12 cellular contexts compared by ENCODE assay signal in genomic region chr2:134319581-134320246, GRCh38.
DNase-seq lines count a peak whose midpoint lies in the region; ATAC-seq and TF ChIP-seq lines count a peak whose summit lies in the region.
"Had no signal": no experiment of that assay in that cellular context is flagged by ENCODE, and none has a peak within 500 bp of the region (broad histone marks: within the 10 kb centered on the region; RNA-seq: fewer than 3 reads in every experiment).

No MANE protein-coding gene starts in this region.

- H3K27ac Mint-ChIP-seq in activated CD8-positive, alpha-beta memory T cell treated with anti-CD3 and anti-CD28 coated beads, Interleukin-2, amount 10 ng/mL, durations not matched to agents 7 days and 5 days = peak overlapping the region; percentile 56
- H3K27ac Mint-ChIP-seq in T-helper 17 cell (peak overlapping the region; percentile 98), mesothelial cell of epicardium (no peak overlapping the region)
- H3K27ac Mint-ChIP-seq in naive thymus-derived CD8-positive, alpha-beta T cell = peak overlapping the region in 9 of 10 donors; percentile 17 to 90 (median 64)

- no peak overlapping the region for H3K4me3 Mint-ChIP-seq in activated CD8-positive, alpha-beta memory T cell treated with anti-CD3 and anti-CD28 coated beads, Interleukin-2, amount 10 ng/mL, durations not matched to agents 7 days and 5 days
- H3K4me3 Mint-ChIP-seq in T-helper 17 cell (peak overlapping the region; percentile 74), mesothelial cell of epicardium (no peak overlapping the region)
- H3K4me3 Mint-ChIP-seq in naive thymus-derived CD8-positive, alpha-beta T cell = peak overlapping the region in 9 of 10 donors; percentile 26 to 74 (median 51)

- H3K9ac ChIP-seq in HUES48 (ENCODE audit: low read depth, low read length) = no peak overlapping the region

- H3K27me3 ChIP-seq in HUES48 (ENCODE audit: control insufficient read depth, insufficient read depth, low read length) = no peaks in the 10 kb centered on the region
- no peaks in the 10 kb centered on the region for H3K27me3 ChIP-seq in left lung
- H3K27me3 ChIP-seq: right atrium auricular region, tibial artery had no signal

- no peaks in the 10 kb centered on the region for H3K27me3 Mint-ChIP-seq in activated CD8-positive, alpha-beta memory T cell treated with anti-CD3 and anti-CD28 coated beads, Interleukin-2, amount 10 ng/mL, durations not matched to agents 7 days and 5 days
- H3K27me3 Mint-ChIP-seq in T-helper 17 cell (no peaks in the 10 kb centered on the region), mesothelial cell of epicardium (ENCODE audit: low read depth) (no peaks in the 10 kb centered on the region)
- H3K27me3 Mint-ChIP-seq in naive thymus-derived CD8-positive, alpha-beta T cell = no peaks in the 10 kb centered on the region

- intact Hi-C loops in left lung (cut with DNase I) = no loop called here

- TF ChIP-seq CTCF in left lung (IDR thresholded peaks at IDR 0.05) = no peak
- TF ChIP-seq CTCF in mesothelial cell of epicardium (IDR thresholded peaks at IDR 0.05; ENCODE audit: unreplicated experiment) = no peak

- peaks cover 15% of the 10 kb centered on the region for H3K36me3 Mint-ChIP-seq in activated CD8-positive, alpha-beta memory T cell treated with anti-CD3 and anti-CD28 coated beads, Interleukin-2, amount 10 ng/mL, durations not matched to agents 7 days and 5 days
- H3K36me3 Mint-ChIP-seq in T-helper 17 cell (ENCODE audit: low read depth) (peaks cover 8% of the 10 kb centered on the region), mesothelial cell of epicardium (peaks cover 14% of the 10 kb centered on the region)
- H3K36me3 Mint-ChIP-seq in naive thymus-derived CD8-positive, alpha-beta T cell = peaks cover 7 to 29% (median 22%) of the 10 kb centered on the region in 3 donors

- DNase-seq in activated CD8-positive, alpha-beta memory T cell treated with anti-CD3 and anti-CD28 coated beads, Interleukin-2, amount 10 ng/mL, durations not matched to agents 7 days and 5 days = no peak
- no peak for DNase-seq in activated CD8-positive, alpha-beta memory T cell treated with anti-CD3 and anti-CD28 coated beads for 24 hours
- DNase-seq in T-helper 17 cell (no peak), left lung (no peak), mesothelial cell of epicardium (ENCODE audit: low spot score in 2 of 2, unreplicated experiment in 2 of 2) (no peak)
- DNase-seq in naive thymus-derived CD8-positive, alpha-beta T cell = no peak
- DNase-seq: effector memory CD4-positive, alpha-beta T cell; tibial artery had no signal

- CTCF ChIA-PET in activated CD8-positive, alpha-beta memory T cell treated with anti-CD3 and anti-CD28 coated beads, Interleukin-2, amount 10 ng/mL, durations not matched to agents 7 days and 5 days (lab: Charles Lee) = interaction anchor here (1.1 to 1.4 kb wide), 4 partner anchors 13 to 31 kb away, joined by 3 to 4 read pairs (median 3); no protein-coding TSS in a partner anchor

- H3K27ac ChIP-seq in HUES48 (ENCODE audit: low read depth, low read length) = no peak overlapping the region
- H3K27ac ChIP-seq in left lung = no peak overlapping the region
- H3K27ac ChIP-seq: right atrium auricular region, tibial artery had no signal

- no peaks in the 10 kb centered on the region for H3K9me3 Mint-ChIP-seq in activated CD8-positive, alpha-beta memory T cell treated with anti-CD3 and anti-CD28 coated beads, Interleukin-2, amount 10 ng/mL, durations not matched to agents 7 days and 5 days (ENCODE audit: low read depth)
- H3K9me3 Mint-ChIP-seq in naive thymus-derived CD8-positive, alpha-beta T cell = no peaks in the 10 kb centered on the region
- H3K9me3 Mint-ChIP-seq in mesothelial cell of epicardium = peaks cover 5% of the 10 kb centered on the region

- POLR2A ChIA-PET in naive thymus-derived CD8-positive, alpha-beta T cell (lab: Charles Lee) = interaction anchor here (0.6 kb wide), 1 partner anchor 59 kb away, joined by 5 read pairs; no protein-coding TSS in a partner anchor

- ATAC-seq in activated CD8-positive, alpha-beta memory T cell treated with anti-CD3 and anti-CD28 coated beads, Interleukin-2, amount 10 ng/mL, durations not matched to agents 7 days and 5 days = no peak
- peak; percentile 36 for ATAC-seq in T-helper 17 cell
- peak in 1 of 2 donors; percentile 53 for ATAC-seq in naive thymus-derived CD8-positive, alpha-beta T cell
- no peak for ATAC-seq in GM21360 (IDR thresholded peaks at IDR 0.05; ENCODE audit: unreplicated experiment)
- ATAC-seq in left lung = no peak

- H3K4me3 ChIP-seq in HUES48 (ENCODE audit: low read depth, low read length) (peak overlapping the region; percentile 30; the same call in 1 of the 2 replicates), left lung (no peak overlapping the region)
- H3K4me3 ChIP-seq: lung, right atrium auricular region, tibial artery had no signal

- H3K9me3 ChIP-seq in HUES48 (ENCODE audit: control insufficient read depth, insufficient read depth, low read length) = no peaks in the 10 kb centered on the region
- H3K9me3 ChIP-seq in T-helper 17 cell (ENCODE audit: control insufficient read depth, low read length, poor library complexity, severe bottlenecking) = no peaks in the 10 kb centered on the region
- no peaks in the 10 kb centered on the region for H3K9me3 ChIP-seq in left lung
- H3K9me3 ChIP-seq: right atrium auricular region, tibial artery had no signal

- H3K36me3 ChIP-seq in HUES48 (ENCODE audit: control insufficient read depth, insufficient read depth, low read length) (no peaks in the 10 kb centered on the region), left lung (peaks cover 0 to 15% of the 10 kb centered on the region in 2 donors)

- H3K4me1 ChIP-seq in HUES48 (ENCODE audit: control insufficient read depth, insufficient read depth, low read length) (peaks cover 12% of the 10 kb centered on the region), left lung (peaks cover 8 to 9% of the 10 kb centered on the region in 2 donors)

- H3K4me1 Mint-ChIP-seq in activated CD8-positive, alpha-beta memory T cell treated with anti-CD3 and anti-CD28 coated beads, Interleukin-2, amount 10 ng/mL, durations not matched to agents 7 days and 5 days = peaks cover 62% of the 10 kb centered on the region
- H3K4me1 Mint-ChIP-seq in T-helper 17 cell (peaks cover 76% of the 10 kb centered on the region), mesothelial cell of epicardium (peaks cover 11% of the 10 kb centered on the region)
- H3K4me1 Mint-ChIP-seq in naive thymus-derived CD8-positive, alpha-beta T cell = peaks cover 51 to 89% (median 74%) of the 10 kb centered on the region in 4 donors

Comparison
In these comparisons a context has a peak if more than half of its experiments do, and no peak if none do; other contexts are left out.
1. H3K4me3 Mint-ChIP-seq: peak in T-helper 17 cell (single experiment) and naive thymus-derived CD8-positive, alpha-beta T cell (9 of 10); none in activated CD8-positive, alpha-beta memory T cell treated with anti-CD3 and anti-CD28 coated beads, Interleukin-2, amount 10 ng/mL, durations not matched to agents 7 days and 5 days (single experiment) and mesothelial cell of epicardium (single experiment).